In genomic region chr16:2867987-2868789, GRCh38 we compare ENCODE assay signal across 1 cellular context.
TF ChIP-seq lines count a peak whose summit lies in the region.

No MANE protein-coding gene starts in this region.

TF ChIP-seq in GM12878, 131 proteins besides CTCF, POLR2A, EP300 and RAD21 (continued from another document):
- TF ChIP-seq RAD51 (IDR thresholded peaks at IDR 0.05) (no peak), PRDM15 (CRISPR knock-in tag; IDR thresholded peaks at IDR 0.05) (no peak), ZNF217 (IDR thresholded peaks at IDR 0.05) (peak; percentile 72; the same call in 1 of the 2 replicates), PAX8 (IDR thresholded peaks at IDR 0.05) (no peak), SRF (IDR thresholded peaks at IDR 0.05; ENCODE audit: low read depth in 2 of 2, low read length in 2 of 2) (no peak), IKZF2 (IDR thresholded peaks at IDR 0.05) (peak; percentile 72 to 83), RCOR1 (conservative IDR thresholded peaks at IDR 0.05; ENCODE audit: low read depth, low read length) (0 out of 2 replicates have a peak, but pooled peaks have one; percentile 87), IKZF1 (conservative IDR thresholded peaks at IDR 0.05) (peak; percentile 93), MEF2A (IDR thresholded peaks at IDR 0.05; ENCODE audit: insufficient read depth, low read depth, low read length) (0 out of 2 replicates have a peak, but pooled peaks have one; percentile 4), CHD2 (IDR thresholded peaks at IDR 0.05; ENCODE audit: borderline replicate concordance, low read depth, low read length) (peak; percentile 45; the same call in 1 of the 2 replicates), FOXM1 (IDR thresholded peaks at IDR 0.05; ENCODE audit: low read depth, low read length) (no peak), HDAC6 (IDR thresholded peaks at IDR 0.05; ENCODE audit: unreplicated experiment) (no peak), KDM1A (IDR thresholded peaks at IDR 0.05; ENCODE audit: borderline replicate concordance) (no peak), ATF3 (IDR thresholded peaks at IDR 0.05; ENCODE audit: borderline replicate concordance, extremely low read depth, low read depth, low read length) (no peak), MTA3 (IDR thresholded peaks at IDR 0.05; ENCODE audit: borderline replicate concordance, low read length) (no peak; the same call in 1 of the 2 replicates)
